Comparison of ENCODE assay signal across 9 cellular contexts in the genomic region with DNA sequence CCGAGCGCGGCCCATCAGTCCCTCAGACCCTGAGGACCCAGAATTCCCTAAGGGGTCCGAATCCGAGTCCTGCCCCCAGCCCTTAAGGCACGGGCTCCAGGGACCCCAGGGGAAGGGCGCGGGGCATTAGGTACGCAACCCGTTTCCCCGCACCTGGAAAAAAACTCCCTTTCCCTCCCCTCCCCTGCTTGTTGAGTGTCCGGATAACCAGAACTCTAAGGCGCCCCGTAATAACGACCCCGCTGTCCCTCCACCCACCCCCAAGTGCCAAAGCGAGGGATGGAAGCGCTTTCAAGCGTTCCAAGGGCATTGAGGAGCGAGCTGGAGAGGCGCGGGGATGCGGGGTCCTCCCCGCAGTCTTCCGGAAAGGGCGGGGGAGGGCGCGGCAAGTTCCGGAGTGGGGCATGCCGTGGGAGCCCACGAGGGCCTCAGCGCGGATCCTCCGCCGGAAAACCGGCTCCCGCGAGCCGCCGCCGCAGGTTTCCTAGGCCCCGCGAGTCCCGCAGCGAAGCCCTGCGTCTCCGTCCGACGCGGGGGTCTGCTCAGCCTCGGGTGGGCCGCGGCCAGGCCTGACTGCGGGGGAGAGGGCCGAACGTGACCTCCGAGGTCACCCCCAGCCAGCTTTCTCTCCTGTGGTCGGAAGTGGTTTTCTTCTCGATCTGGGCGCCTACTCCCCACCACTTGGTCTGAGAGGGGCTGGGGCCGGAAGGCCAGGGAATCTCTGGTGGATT. TPM values are rescaled to one million over a fixed set of nuclear protein-coding genes. Genes with fewer than 3 reads are reported as not detected.
DNase-seq lines count a peak whose midpoint lies in the region; ATAC-seq and TF ChIP-seq lines count a peak whose summit lies in the region.
"Had no signal": no experiment of that assay in that cellular context is flagged by ENCODE, and none has a peak within 500 bp of the region (broad histone marks: within the 10 kb centered on the region; RNA-seq: fewer than 3 reads in every experiment).

No MANE protein-coding gene starts in this region.

- no TSS peak for BruUV-seq in Calu3 (replicated peaks; lab: Mats Ljungman, UMichigan)

- no peaks in the 10 kb centered on the region for H3K9me3 ChIP-seq in right cardiac atrium (ENCODE audit: control insufficient read depth, low read length)

- H3K27ac Mint-ChIP-seq in Calu3 (ENCODE audit: unreplicated experiment): no peak overlapping the region
- peak overlapping the region; percentile 71 for H3K27ac Mint-ChIP-seq in activated T-helper 1 cell treated with anti-CD3 and anti-CD28 coated beads, Interleukin-12 subunit alpha, Interleukin-12 subunit beta, Interleukin-2, Interleukin-4 antibody, amounts not matched to agents 30 ng/mL and 10 ng/mL and 1 ng/mL, durations not matched to agents 14 hours and 24 hours and 36 hours

- H3K4me1 ChIP-seq in right cardiac atrium (ENCODE audit: control insufficient read depth, insufficient read depth, low read length) (no peaks in the 10 kb centered on the region), rectal smooth muscle tissue (ENCODE audit: control insufficient read depth, insufficient read depth, low read length) (no peaks in the 10 kb centered on the region)

- no peaks in the 10 kb centered on the region for H3K36me3 ChIP-seq in rectal smooth muscle tissue (ENCODE audit: control insufficient read depth, insufficient read depth, low read length)

- H3K9ac ChIP-seq in rectal smooth muscle tissue (ENCODE audit: low read length): no peak overlapping the region

- H3K4me1 Mint-ChIP-seq in Calu3 (ENCODE audit: low read depth, unreplicated experiment): no peaks in the 10 kb centered on the region
- no peaks in the 10 kb centered on the region for H3K4me1 Mint-ChIP-seq in activated T-helper 1 cell treated with anti-CD3 and anti-CD28 coated beads, Interleukin-12 subunit alpha, Interleukin-12 subunit beta, Interleukin-2, Interleukin-4 antibody, amounts not matched to agents 30 ng/mL and 10 ng/mL and 1 ng/mL, durations not matched to agents 14 hours and 24 hours and 36 hours (ENCODE audit: low read depth)

- H3K9me3 Mint-ChIP-seq in Calu3 (ENCODE audit: low read depth, unreplicated experiment): no peaks in the 10 kb centered on the region
- no peaks in the 10 kb centered on the region for H3K9me3 Mint-ChIP-seq in activated T-helper 1 cell treated with anti-CD3 and anti-CD28 coated beads, Interleukin-12 subunit alpha, Interleukin-12 subunit beta, Interleukin-2, Interleukin-4 antibody, amounts not matched to agents 30 ng/mL and 10 ng/mL and 1 ng/mL, durations not matched to agents 14 hours and 24 hours and 36 hours

- CTCF ChIA-PET in Calu3 (lab: Charles Lee): no interaction called here

- no peak for TF ChIP-seq CTCF in Calu3 (IDR thresholded peaks at IDR 0.05; ENCODE audit: unreplicated experiment)

- 16% methylated on average over 61 of the region's 61 CpGs for whole genome bisulfite sequencing in right cardiac atrium

- H3K27me3 ChIP-seq in right cardiac atrium (ENCODE audit: control insufficient read depth, insufficient read depth) (no peaks in the 10 kb centered on the region), rectal smooth muscle tissue (ENCODE audit: control insufficient read depth, insufficient read depth, low read length) (peaks cover 13% of the 10 kb centered on the region)

- H3K27ac ChIP-seq in right cardiac atrium (ENCODE audit: low read length): no peak overlapping the region
- no peak overlapping the region for H3K27ac ChIP-seq in rectal smooth muscle tissue (ENCODE audit: low read depth, low read length)

- no peak for DNase-seq in Calu3
- no peak for DNase-seq in activated T-helper 1 cell treated with anti-CD3 and anti-CD28 coated beads, Interleukin-12 subunit alpha, Interleukin-12 subunit beta, Interleukin-2, Interleukin-4 antibody, amounts not matched to agents 30 ng/mL and 10 ng/mL and 1 ng/mL, durations not matched to agents 14 hours and 24 hours and 36 hours (ENCODE audit: low spot score)
- DNase-seq in right cardiac atrium: no peak
- no peak for DNase-seq in DMS53 treated with DMSO at 0.1 percent for 48 hours (lab: John Stamatoyannopoulos, UW; ENCODE audit: unreplicated experiment)
- DNase-seq in NCI-H1092 treated with DMSO at 0.1 percent for 48 hours (lab: John Stamatoyannopoulos, UW): no peak
- DNase-seq in NCI-H748 (lab: John Stamatoyannopoulos, UW; ENCODE audit: unreplicated experiment): no peak
- no peak for DNase-seq in T-helper 9 cell
- DNase-seq: activated CD4-positive, alpha-beta T cell treated with anti-CD3 and anti-CD28 coated beads, Interleukin-2, amount 50 U/mL, for 1 hour had no signal

- peaks cover 47% of the 10 kb centered on the region for H3K36me3 Mint-ChIP-seq in Calu3 (ENCODE audit: insufficient read depth, unreplicated experiment)
- H3K36me3 Mint-ChIP-seq in activated T-helper 1 cell treated with anti-CD3 and anti-CD28 coated beads, Interleukin-12 subunit alpha, Interleukin-12 subunit beta, Interleukin-2, Interleukin-4 antibody, amounts not matched to agents 30 ng/mL and 10 ng/mL and 1 ng/mL, durations not matched to agents 14 hours and 24 hours and 36 hours (ENCODE audit: low read depth): no peaks in the 10 kb centered on the region

- peak overlapping the region; percentile 88 for H3K4me3 Mint-ChIP-seq in Calu3 (ENCODE audit: low read depth, unreplicated experiment)
- no peak overlapping the region for H3K4me3 Mint-ChIP-seq in activated T-helper 1 cell treated with anti-CD3 and anti-CD28 coated beads, Interleukin-12 subunit alpha, Interleukin-12 subunit beta, Interleukin-2, Interleukin-4 antibody, amounts not matched to agents 30 ng/mL and 10 ng/mL and 1 ng/mL, durations not matched to agents 14 hours and 24 hours and 36 hours

- H3K4me3 ChIP-seq in right cardiac atrium (ENCODE audit: low read length): peak overlapping the region; percentile 13
- H3K4me3 ChIP-seq in rectal smooth muscle tissue (ENCODE audit: low read length): peak overlapping the region; percentile 52

- H3K27me3 Mint-ChIP-seq in Calu3 (ENCODE audit: unreplicated experiment): no peaks in the 10 kb centered on the region
- H3K27me3 Mint-ChIP-seq in activated T-helper 1 cell treated with anti-CD3 and anti-CD28 coated beads, Interleukin-12 subunit alpha, Interleukin-12 subunit beta, Interleukin-2, Interleukin-4 antibody, amounts not matched to agents 30 ng/mL and 10 ng/mL and 1 ng/mL, durations not matched to agents 14 hours and 24 hours and 36 hours (ENCODE audit: insufficient read depth): peaks cover 62% of the 10 kb centered on the region

- intact Hi-C loops in Calu3 (cut with micrococcal nuclease; ENCODE audit: unreplicated experiment): no loop called here
- intact Hi-C loops in activated T-helper 1 cell treated with anti-CD3 and anti-CD28 coated beads, Interleukin-12 subunit alpha, Interleukin-12 subunit beta, Interleukin-2, Interleukin-4 antibody, amounts not matched to agents 30 ng/mL and 10 ng/mL and 1 ng/mL, durations not matched to agents 14 hours and 24 hours and 36 hours (cut with micrococcal nuclease): no loop called here
- intact Hi-C loops in right cardiac atrium (cut with DNase I): loop anchor here in 3 of 4 donors (10.0 kb wide), 3 partner anchors 142 to 342 kb away; a partner anchor contains a TSS

- peak in 1 of 2 donors; percentile 1 for ATAC-seq in right cardiac atrium

RNA-seq across cellular contexts. Expression of a gene that starts 3.9 kb away (rescaled TPM):
- total RNA-seq in Calu3 (2022): 392 and 433 TPM in 2 replicates
- 26.4 and 28.1 TPM in 2 replicates for total RNA-seq in activated T-helper 1 cell treated with anti-CD3 and anti-CD28 coated beads, Interleukin-12 subunit alpha, Interleukin-12 subunit beta, Interleukin-2, Interleukin-4 antibody, amounts not matched to agents 30 ng/mL and 10 ng/mL and 1 ng/mL, durations not matched to agents 14 hours and 24 hours and 36 hours
- 100 to 1,000 TPM; 113 to 149 (median 142) TPM for total RNA-seq in right cardiac atrium
- 55.9 TPM for polyA plus RNA-seq in right cardiac atrium

RNA-seq across cellular contexts. Expression of a gene that starts 38.1 kb away (rescaled TPM):
- total RNA-seq in Calu3 (2022) (34.1 and 36.7 TPM in 2 replicates), right cardiac atrium (10 to 100 TPM in 3 of 4 donors, 1 to 10 TPM in 1; 8.7 to 13.6 (median 10.6) TPM)
- total RNA-seq in activated T-helper 1 cell treated with anti-CD3 and anti-CD28 coated beads, Interleukin-12 subunit alpha, Interleukin-12 subunit beta, Interleukin-2, Interleukin-4 antibody, amounts not matched to agents 30 ng/mL and 10 ng/mL and 1 ng/mL, durations not matched to agents 14 hours and 24 hours and 36 hours: 28.1 and 32.1 TPM in 2 replicates
- polyA plus RNA-seq in right cardiac atrium: 10.1 TPM

Comparison
In these comparisons a context has a peak if more than half of its experiments do, and no peak if none do; other contexts are left out.
1. intact Hi-C loops: an anchor here in right cardiac atrium (10.0 kb wide); none called in Calu3 and activated T-helper 1 cell treated with anti-CD3 and anti-CD28 coated beads, Interleukin-12 subunit alpha, Interleukin-12 subunit beta, Interleukin-2, Interleukin-4 antibody, amounts not matched to agents 30 ng/mL and 10 ng/mL and 1 ng/mL, durations not matched to agents 14 hours and 24 hours and 36 hours.